Comparison of ENCODE assay signal across 8 cellular contexts in the genomic region with DNA sequence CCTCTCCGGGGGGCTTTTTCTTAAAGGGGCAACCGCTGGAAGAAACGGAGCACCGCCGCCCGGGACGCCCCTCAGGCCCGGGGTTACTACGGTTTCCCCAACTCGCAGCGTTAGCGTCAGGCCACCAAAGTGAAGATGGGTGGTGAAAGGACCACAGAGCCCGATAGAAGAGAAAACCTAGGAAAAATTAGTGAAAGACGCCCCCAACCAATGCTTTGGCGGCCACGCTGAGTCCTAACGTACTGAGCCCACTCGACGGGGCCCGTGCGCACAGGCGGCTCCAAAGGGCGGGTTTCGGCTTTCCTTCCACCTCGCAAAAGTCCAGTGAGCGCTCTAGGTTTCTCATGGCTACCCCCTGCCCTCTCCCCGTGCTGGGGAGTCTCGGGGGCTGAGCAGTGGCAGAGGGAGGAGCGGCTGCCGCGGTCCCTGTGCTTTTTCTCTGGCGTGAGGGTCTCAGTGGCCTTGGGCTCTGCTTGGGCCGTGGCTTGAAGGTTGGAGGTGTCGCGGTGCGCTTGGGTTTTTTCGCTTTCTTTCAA. TPM values are rescaled to one million over a fixed set of nuclear protein-coding genes. Genes with fewer than 3 reads are reported as not detected.
DNase-seq lines count a peak whose midpoint lies in the region; ATAC-seq, FAIRE-seq and TF ChIP-seq lines count a peak whose summit lies in the region.

No MANE protein-coding gene starts in this region.

- H3K36me3 ChIP-seq in adrenal gland (replicated peaks in 1 of 2), result no peaks in the 10 kb centered on the region
- H3K36me3 ChIP-seq in iPS-20b (ENCODE audit: insufficient read depth, low read depth, low read length), result 0 out of 2 replicates have a peak, but pooled peaks cover 5% of the 10 kb centered on the region

- peak overlapping the region; percentile 96 to 100 (median 99) for H3K27ac ChIP-seq in adrenal gland
- peak overlapping the region; percentile 94 for H3K27ac ChIP-seq in iPS-20b (ENCODE audit: low read length)

- H3K27me3 ChIP-seq in adrenal gland (no peaks in the 10 kb centered on the region), iPS-20b (ENCODE audit: insufficient read depth, low read length) (no peaks in the 10 kb centered on the region; the same call in 1 of the 2 replicates)

- TF ChIP-seq EP300 in Ishikawa (IDR thresholded peaks at IDR 0.05; ENCODE audit: borderline replicate concordance), result no peak

- H3K4me1 ChIP-seq in adrenal gland (replicated peaks in 1 of 2), result peaks cover 7 to 17% of the 10 kb centered on the region in 2 donors
- peaks cover 17% of the 10 kb centered on the region; the same call in 1 of the 2 replicates for H3K4me1 ChIP-seq in iPS-20b (ENCODE audit: insufficient read depth, low read length)

- peak; percentile 11 for ATAC-seq in GM21447 (IDR thresholded peaks at IDR 0.05; ENCODE audit: unreplicated experiment)

- 0 to 1% (median 0%) methylated on average over 4 to 37 of the region's 37 CpGs for WGBS in adrenal gland, 4 donors

- no peaks in the 10 kb centered on the region for H3K9me3 ChIP-seq in adrenal gland (replicated peaks in 1 of 3)
- H3K9me3 ChIP-seq in iPS-20b (ENCODE audit: insufficient read depth, low read depth, low read length), result no peaks in the 10 kb centered on the region

- peak overlapping the region; percentile 99 for H3K9ac ChIP-seq in iPS-20b (ENCODE audit: low read depth, low read length)

- intact Hi-C loops in adrenal gland (cut with DNase I), result no loop called here

- TF ChIP-seq RAD21 in Ishikawa (IDR thresholded peaks at IDR 0.05; ENCODE audit: low read depth), result no peak

- DNase-seq in COR-L47 (lab: John Stamatoyannopoulos, UW) (peak; percentile 50), adrenal gland (no peak), RCC 7860 (ENCODE audit: low spot score) (no peak), cerebellar cortex (ENCODE audit: low spot score) (no peak)
- peak; percentile 55 for DNase-seq in stimulated activated naive CD4-positive, alpha-beta T cell treated with Interleukin-2 at 50 U/mL for 16 hours (lab: John Stamatoyannopoulos, UW)

- FAIRE-seq in RCC 7860 (lab: Jason Lieb, UNC), result no peak

- peak overlapping the region; percentile 58 to 77 (median 72) for H3K4me3 ChIP-seq in adrenal gland
- H3K4me3 ChIP-seq in iPS-20b (ENCODE audit: low read length), result peak overlapping the region; percentile 91

- TF ChIP-seq POLR2A in adrenal gland (IDR thresholded peaks at IDR 0.05), result no peak

- TF ChIP-seq CTCF in adrenal gland (IDR thresholded peaks at IDR 0.05), result no peak

TF ChIP-seq in Ishikawa, 13 proteins besides CTCF, POLR2A, EP300 and RAD21:
- peak; percentile 91 for TF ChIP-seq ZBTB7A (IDR thresholded peaks at IDR 0.05; ENCODE audit: low read depth)
- TF ChIP-seq CEBPB (IDR thresholded peaks at IDR 0.05), result no peak
- TF ChIP-seq TCF12 (IDR thresholded peaks at IDR 0.05; ENCODE audit: low read depth), result no peak
- TF ChIP-seq CREB1 (IDR thresholded peaks at IDR 0.05; ENCODE audit: low read depth), result no peak
- no peak for TF ChIP-seq NFIC (IDR thresholded peaks at IDR 0.05)
- TF ChIP-seq, protein P1, sequence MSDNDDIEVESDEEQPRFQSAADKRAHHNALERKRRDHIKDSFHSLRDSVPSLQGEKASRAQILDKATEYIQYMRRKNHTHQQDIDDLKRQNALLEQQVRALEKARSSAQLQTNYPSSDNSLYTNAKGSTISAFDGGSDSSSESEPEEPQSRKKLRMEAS (IDR thresholded peaks at IDR 0.05), result peak; percentile 1; the same call in 1 of the 2 replicates
- TF ChIP-seq, protein P2, sequence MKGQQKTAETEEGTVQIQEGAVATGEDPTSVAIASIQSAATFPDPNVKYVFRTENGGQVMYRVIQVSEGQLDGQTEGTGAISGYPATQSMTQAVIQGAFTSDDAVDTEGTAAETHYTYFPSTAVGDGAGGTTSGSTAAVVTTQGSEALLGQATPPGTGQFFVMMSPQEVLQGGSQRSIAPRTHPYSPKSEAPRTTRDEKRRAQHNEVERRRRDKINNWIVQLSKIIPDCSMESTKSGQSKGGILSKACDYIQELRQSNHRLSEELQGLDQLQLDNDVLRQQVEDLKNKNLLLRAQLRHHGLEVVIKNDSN (IDR thresholded peaks at IDR 0.05), result no peak

RNA-seq across cellular contexts. Expression of gene SPEN, which starts 12.2 kb away (rescaled TPM):
- total RNA-seq in adrenal gland, result 10 to 100 TPM; 24.5 to 51.2 (median 35.1) TPM
- 10 to 100 TPM; 16.4 to 31.2 (median 18.8) TPM for polyA plus RNA-seq in adrenal gland

RNA-seq across cellular contexts. Expression of gene UQCRHL, which starts 27.8 kb away (rescaled TPM):
- 1 to 10 TPM in 1 of 8 donors, under 1 TPM in 7; 0.24 to 1.0 (median 0.71) TPM for total RNA-seq in adrenal gland
- polyA plus RNA-seq in adrenal gland, result 1 to 10 TPM; 1.2 to 4.5 (median 2.3) TPM

Comparison
In these comparisons a context has a peak if more than half of its experiments do, and no peak if none do; other contexts are left out.
1. DNase-seq: peak in COR-L47 (single experiment) and stimulated activated naive CD4-positive, alpha-beta T cell treated with Interleukin-2 at 50 U/mL for 16 hours (single experiment); none in adrenal gland (0 of 7), RCC 7860 (single experiment) and cerebellar cortex (single experiment).